In the genomic region with DNA sequence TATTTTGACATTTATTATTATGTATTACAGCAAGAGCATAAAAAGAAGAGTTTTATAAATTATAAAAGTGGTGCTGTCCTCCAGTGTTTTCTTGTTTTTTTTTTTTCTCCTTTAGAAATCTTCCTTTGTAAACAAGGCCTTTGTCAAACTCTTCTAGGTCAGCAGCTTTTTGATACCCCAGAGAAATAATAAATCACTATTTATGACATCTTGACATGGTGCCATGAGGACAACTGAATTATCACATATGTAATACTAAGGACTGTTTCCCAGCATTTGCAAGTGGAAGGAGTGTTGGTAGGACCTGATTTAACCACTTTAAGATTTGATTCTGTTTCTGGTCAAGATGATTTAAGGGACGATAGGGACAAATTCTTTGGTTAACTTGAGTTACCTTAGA, we compare ENCODE assay signal across 17 cellular contexts. TPM values are rescaled to one million over a fixed set of nuclear protein-coding genes. Genes with fewer than 3 reads are reported as not detected.
DNase-seq lines count a peak whose midpoint lies in the region; ATAC-seq and TF ChIP-seq lines count a peak whose summit lies in the region.
"Had no signal": no experiment of that assay in that cellular context is flagged by ENCODE, and none has a peak within 500 bp of the region (broad histone marks: within the 10 kb centered on the region; RNA-seq: fewer than 3 reads in every experiment).

No MANE protein-coding gene starts in this region.

- H3K36me3 ChIP-seq in left ventricle myocardium inferior (no peaks in the 10 kb centered on the region), uterus (no peaks in the 10 kb centered on the region)
- H3K36me3 ChIP-seq in naive thymus-derived CD4-positive, alpha-beta T cell (ENCODE audit: control insufficient read depth in 2 of 3, insufficient read depth in 3 of 3, low read length in 3 of 3), result peaks cover 0 to 15% (median 0%) of the 10 kb centered on the region in 3 experiments

- no peaks in the 10 kb centered on the region for H3K9me3 ChIP-seq in left ventricle myocardium inferior (replicated peaks)
- H3K9me3 ChIP-seq in naive thymus-derived CD4-positive, alpha-beta T cell (ENCODE audit: control insufficient read depth in 2 of 3, low read length in 3 of 3), result no peaks in the 10 kb centered on the region
- no peaks in the 10 kb centered on the region for H3K9me3 ChIP-seq in uterus

- peaks cover 7% of the 10 kb centered on the region for H3K36me3 Mint-ChIP-seq in activated CD4-positive, alpha-beta memory T cell treated with anti-CD3 and anti-CD28 coated beads for 36 hours
- H3K36me3 Mint-ChIP-seq in naive thymus-derived CD4-positive, alpha-beta T cell, result peaks cover 0 to 19% (median 3%) of the 10 kb centered on the region in 5 donors

- no peak for TF ChIP-seq CTCF in left ventricle myocardium inferior (IDR thresholded peaks at IDR 0.05; ENCODE audit: borderline replicate concordance)
- no peak for TF ChIP-seq CTCF in uterus (IDR thresholded peaks at IDR 0.05)

- no peaks in the 10 kb centered on the region for H3K27me3 Mint-ChIP-seq in activated CD4-positive, alpha-beta memory T cell treated with anti-CD3 and anti-CD28 coated beads for 36 hours
- peaks cover 0 to 3% (median 0%) of the 10 kb centered on the region in 5 donors for H3K27me3 Mint-ChIP-seq in naive thymus-derived CD4-positive, alpha-beta T cell
- H3K27me3 Mint-ChIP-seq: dendritic cell treated with granulocyte-macrophage colony-stimulating factor and Interleukin-4, amounts not matched to agents 40 ng/mL and 50 ng/mL, for 4 days; naive B cell had no signal

- peaks cover 64% of the 10 kb centered on the region for H3K4me1 Mint-ChIP-seq in activated CD4-positive, alpha-beta memory T cell treated with anti-CD3 and anti-CD28 coated beads for 36 hours (ENCODE audit: low read depth)
- H3K4me1 Mint-ChIP-seq in naive thymus-derived CD4-positive, alpha-beta T cell, result peaks cover 51 to 67% (median 61%) of the 10 kb centered on the region in 7 donors

- ATAC-seq in Right ventricle myocardium superior (ENCODE audit: poor library complexity) (no peak), GM19395 (IDR thresholded peaks at IDR 0.05; ENCODE audit: unreplicated experiment) (no peak), GM21619 (IDR thresholded peaks at IDR 0.05; ENCODE audit: unreplicated experiment) (no peak)
- ATAC-seq in naive thymus-derived CD4-positive, alpha-beta T cell, result no peak

- H3K4me1 ChIP-seq in left ventricle myocardium inferior (peaks cover 94% of the 10 kb centered on the region), uterus (peaks cover 2 to 15% of the 10 kb centered on the region in 2 donors)
- peaks cover 60 to 61% of the 10 kb centered on the region in 2 donors for H3K4me1 ChIP-seq in naive thymus-derived CD4-positive, alpha-beta T cell (ENCODE audit: control insufficient read depth in 2 of 2, insufficient read depth in 2 of 2, low read length in 2 of 2)

- H3K4me3 ChIP-seq in left ventricle myocardium inferior (peak overlapping the region; percentile 97), uterus (no peak overlapping the region)
- H3K4me3 ChIP-seq in naive thymus-derived CD4-positive, alpha-beta T cell (ENCODE audit: low read length), result peak overlapping the region; percentile 5

- H3K27me3 ChIP-seq in left ventricle myocardium inferior (ENCODE audit: low read depth) (no peaks in the 10 kb centered on the region), uterus (no peaks in the 10 kb centered on the region)
- H3K27me3 ChIP-seq in naive thymus-derived CD4-positive, alpha-beta T cell (ENCODE audit: control insufficient read depth in 2 of 2, insufficient read depth in 2 of 2, low read length in 2 of 2), result no peaks in the 10 kb centered on the region

- intact Hi-C loops in left ventricle myocardium inferior (cut with micrococcal nuclease) (no loop called here), Right ventricle myocardium superior (cut with DNase I) (no loop called here), uterus (cut with DNase I; ENCODE audit: low total_unique reads) (no loop called here)
- intact Hi-C loops in activated CD4-positive, alpha-beta memory T cell treated with anti-CD3 and anti-CD28 coated beads for 36 hours (cut with micrococcal nuclease), result loop anchor here (1.0 to 10.0 kb wide), 4 partner anchors 36 to 1745 kb away; no protein-coding TSS in a partner anchor
- intact Hi-C loops in naive thymus-derived CD4-positive, alpha-beta T cell (cut with micrococcal nuclease), result loop anchor here (1.0 to 10.0 kb wide), 8 partner anchors 13 to 1747 kb away; partner anchors contain the start of gene VLDLR (in 1 of the 2)

- peak overlapping the region; percentile 44 for H3K27ac Mint-ChIP-seq in activated CD4-positive, alpha-beta memory T cell treated with anti-CD3 and anti-CD28 coated beads for 36 hours
- H3K27ac Mint-ChIP-seq in naive thymus-derived CD4-positive, alpha-beta T cell, result peak overlapping the region in 8 of 9 donors; percentile 56 to 99 (median 89)
- H3K27ac Mint-ChIP-seq: dendritic cell treated with granulocyte-macrophage colony-stimulating factor and Interleukin-4, amounts not matched to agents 40 ng/mL and 50 ng/mL, for 4 days had no signal

- peak overlapping the region; percentile 97 for H3K27ac ChIP-seq in left ventricle myocardium inferior (replicated peaks)
- no peak overlapping the region for H3K27ac ChIP-seq in naive thymus-derived CD4-positive, alpha-beta T cell (ENCODE audit: low read depth, low read length)
- H3K27ac ChIP-seq in uterus, result peak overlapping the region; percentile 11 to 91
- H3K27ac ChIP-seq: HL-60, RWPE1 had no signal

- peak overlapping the region; percentile 37 for H3K4me3 Mint-ChIP-seq in activated CD4-positive, alpha-beta memory T cell treated with anti-CD3 and anti-CD28 coated beads for 36 hours
- H3K4me3 Mint-ChIP-seq in naive thymus-derived CD4-positive, alpha-beta T cell, result peak overlapping the region; percentile 25 to 100 (median 82)

- DNase-seq in left ventricle myocardium inferior (no peak), Right ventricle myocardium superior (no peak), uterus (no peak), NCI-H146 (lab: John Stamatoyannopoulos, UW) (no peak)
- no peak for DNase-seq in activated CD4-positive, alpha-beta memory T cell treated with anti-CD3 and anti-CD28 coated beads for 36 hours
- DNase-seq in naive thymus-derived CD4-positive, alpha-beta T cell, result no peak
- DNase-seq: activated effector memory CD4-positive, alpha-beta T cell treated with anti-CD3 and anti-CD28 coated beads, Interleukin-2, amount 50 U/mL, for 16 hours; GDM1; kidney; MM.1S; naive B cell; NCI-H226 had no signal

- POLR2A ChIA-PET in activated CD4-positive, alpha-beta memory T cell treated with anti-CD3 and anti-CD28 coated beads for 36 hours (lab: Charles Lee), result no interaction called here
- POLR2A ChIA-PET in naive thymus-derived CD4-positive, alpha-beta T cell (lab: Charles Lee), result no interaction called here

- no peaks in the 10 kb centered on the region for H3K9me3 Mint-ChIP-seq in activated CD4-positive, alpha-beta memory T cell treated with anti-CD3 and anti-CD28 coated beads for 36 hours
- H3K9me3 Mint-ChIP-seq in naive thymus-derived CD4-positive, alpha-beta T cell, result peaks cover 0 to 5% (median 0%) of the 10 kb centered on the region in 11 donors
- H3K9me3 Mint-ChIP-seq: dendritic cell treated with granulocyte-macrophage colony-stimulating factor and Interleukin-4, amounts not matched to agents 40 ng/mL and 50 ng/mL, for 4 days had no signal

- CTCF ChIA-PET in activated CD4-positive, alpha-beta memory T cell treated with anti-CD3 and anti-CD28 coated beads for 36 hours (lab: Charles Lee), result no interaction called here
- CTCF ChIA-PET in naive thymus-derived CD4-positive, alpha-beta T cell (lab: Charles Lee), result no interaction called here

- TF ChIP-seq POLR2A in uterus (IDR thresholded peaks at IDR 0.05), result no peak

RNA-seq across cellular contexts. Expression of gene SMARCA2, which starts 4.6 kb away (rescaled TPM):
- total RNA-seq in left ventricle myocardium inferior (98.0 TPM), Right ventricle myocardium superior (101 TPM), uterus (100 to 1,000 TPM in 3 of 4 donors, 10 to 100 TPM in 1; 51.7 to 251 (median 214) TPM)
- total RNA-seq in activated CD4-positive, alpha-beta memory T cell treated with anti-CD3 and anti-CD28 coated beads for 36 hours, result 100 to 1,000 TPM in 1 of 2 experiments, 10 to 100 TPM in 1; 95.1 to 100 TPM
- total RNA-seq in naive thymus-derived CD4-positive, alpha-beta T cell, result 100 to 1,000 TPM; 233 to 294 (median 258) TPM
- 10 to 100 TPM; 37.1 to 52.7 TPM for polyA plus RNA-seq in naive thymus-derived CD4-positive, alpha-beta T cell

Comparison
In these comparisons a context has a peak if more than half of its experiments do, and no peak if none do; other contexts are left out.
1. H3K4me3 ChIP-seq: peak in left ventricle myocardium inferior (single experiment) and naive thymus-derived CD4-positive, alpha-beta T cell (single experiment); none in uterus (0 of 2).
2. intact Hi-C loops: an anchor here in activated CD4-positive, alpha-beta memory T cell treated with anti-CD3 and anti-CD28 coated beads for 36 hours (1.0 to 10.0 kb wide) and naive thymus-derived CD4-positive, alpha-beta T cell (1.0 to 10.0 kb wide); none called in left ventricle myocardium inferior, Right ventricle myocardium superior and uterus.